Comparison of ENCODE assay signal across 13 cellular contexts in genomic region chr3:99108508-99108907, GRCh38.
A peak's percentile ranks its signal among the peaks of the same experiment; 100 is the strongest.
DNase-seq lines count a peak whose midpoint lies in the region; ATAC-seq and TF ChIP-seq lines count a peak whose summit lies in the region.
"Had no signal": no experiment of that assay in that cellular context is flagged by ENCODE, and none has a peak within 500 bp of the region (broad histone marks: within the 10 kb centered on the region; RNA-seq: fewer than 3 reads in every experiment).

No MANE protein-coding gene starts in this region.

- H3K27me3 ChIP-seq in ovary, result no peaks in the 10 kb centered on the region
- H3K27me3 ChIP-seq: thyroid gland had no signal

- WGBS in ovary, 3 donors, result 0 to 6% (median 1%) methylated on average over 2 of the region's 2 CpGs

- H3K27ac ChIP-seq in ovary, result no peak overlapping the region
- H3K27ac ChIP-seq: thyroid gland had no signal

- no peaks in the 10 kb centered on the region for H3K9me3 ChIP-seq in ovary
- H3K9me3 ChIP-seq: thyroid gland had no signal

- TF ChIP-seq EP300 in ovary (IDR thresholded peaks at IDR 0.05), result no peak

- no peaks in the 10 kb centered on the region for H3K36me3 ChIP-seq in ovary
- H3K36me3 ChIP-seq: thyroid gland had no signal

- TF ChIP-seq POLR2A in ovary (IDR thresholded peaks at IDR 0.05), result no peak

- ATAC-seq in GM21423 (IDR thresholded peaks at IDR 0.05; ENCODE audit: unreplicated experiment), result no peak
- ATAC-seq: activated naive CD4-positive, alpha-beta T cell treated with anti-CD3 and anti-CD28 coated beads, Interleukin-2, amount 50 U/mL, for 72 hours had no signal

- H3K4me3 ChIP-seq in ovary, result no peak overlapping the region
- H3K4me3 ChIP-seq: thyroid gland had no signal

- no peaks in the 10 kb centered on the region for H3K4me1 ChIP-seq in ovary (ENCODE audit: insufficient read depth)
- H3K4me1 ChIP-seq: thyroid gland had no signal

- DNase-seq in AG08396 (ENCODE audit: low spot score), result peak; percentile 59
- DNase-seq in HS-27A (ENCODE audit: low read depth), result peak; percentile 88
- peak; percentile 50 for DNase-seq in brain pericyte (ENCODE audit: low read depth, low spot score)
- DNase-seq in iris pigment epithelial cell (ENCODE audit: low read depth), result peak; percentile 98
- DNase-seq in ovary, result no peak
- DNase-seq in SKM-1 (lab: John Stamatoyannopoulos, UW; ENCODE audit: unreplicated experiment), result no peak
- DNase-seq in inferior parietal cortex (ENCODE audit: extremely low spot score), result no peak
- DNase-seq: activated CD4-positive, alpha-beta T cell treated with anti-CD3 and anti-CD28 coated beads for 1 hour; naive B cell; NCI-H1436 treated with DMSO at 0.1 percent for 48 hours; thyroid gland had no signal

- TF ChIP-seq CTCF in ovary (IDR thresholded peaks at IDR 0.05), result no peak

- intact Hi-C loops in ovary (cut with DNase I), result loop anchor here in 1 of 4 donors (5.0 kb wide), 1 partner anchor 481 kb away; no protein-coding TSS in a partner anchor

Comparison
In these comparisons a context has a peak if more than half of its experiments do, and no peak if none do; other contexts are left out.
1. DNase-seq: peak in AG08396 (single experiment), HS-27A (single experiment), brain pericyte (single experiment) and iris pigment epithelial cell (single experiment); none in ovary (0 of 5), SKM-1 (single experiment) and inferior parietal cortex (single experiment).